20 cellular contexts compared by ENCODE assay signal in genomic region chr2:100840519-100840918, GRCh38.
"Had no signal": no experiment of that assay in that cellular context is flagged by ENCODE, and none has a peak within 500 bp of the region (broad histone marks: within the 10 kb centered on the region; RNA-seq: fewer than 3 reads in every experiment).

No MANE protein-coding gene starts in this region.

- ATAC-seq: gastrocnemius medialis; lower lobe of right lung; naive thymus-derived CD8-positive, alpha-beta T cell; sciatic nerve; stimulated activated memory B cell treated with anti-CD40 and anti-IgM and Interleukin-4, amounts not matched to agents 10 μg/mL and 1 μg/mL and 100 μg/mL, for 72 hours; stimulated activated naive CD8-positive, alpha-beta T cell treated with anti-CD3 and anti-CD28 coated beads, Interleukin-15, Interleukin-2, amounts not matched to agents 100 U/mL and 50 U/mL, for 24 hours had no signal

- H3K4me1 ChIP-seq: lower lobe of right lung, testis had no signal

- H3K4me3 ChIP-seq: dorsolateral prefrontal cortex, gastrocnemius medialis, heart right ventricle, lower lobe of right lung, ovary, testis, tibial artery had no signal

- H3K27me3 ChIP-seq: dorsolateral prefrontal cortex, gastrocnemius medialis, heart right ventricle, ovary, testis, tibial artery had no signal

- H3K9me3 ChIP-seq: gastrocnemius medialis, heart right ventricle, lower lobe of right lung, ovary, testis, tibial artery had no signal

- H3K27ac ChIP-seq: dorsolateral prefrontal cortex, gastrocnemius medialis, lower lobe of right lung, ovary, testis, tibial artery had no signal

- H3K36me3 ChIP-seq: gastrocnemius medialis, heart right ventricle, lower lobe of right lung, ovary, tibial artery had no signal

- DNase-seq: dorsolateral prefrontal cortex; effector CD4-positive, alpha-beta T cell; gastrocnemius medialis; heart right ventricle; hippocampal formation; islet precursor cell; kidney glomerular epithelial cell; left ventricle myocardium superior; lower lobe of right lung; naive thymus-derived CD8-positive, alpha-beta T cell; occipital lobe; ovary; posterior cingulate gyrus; stimulated activated CD4-positive, alpha-beta T cell treated with anti-CD3 and anti-CD28 coated beads, Interleukin-4, amount 100 ng/mL, for 4 hours; stimulated activated naive CD8-positive, alpha-beta T cell treated with anti-CD3 and anti-CD28 coated beads, Interleukin-15, Interleukin-2, amounts not matched to agents 100 U/mL and 50 U/mL, for 24 hours; substantia nigra; testis; tibial artery had no signal
